In the genomic region with DNA sequence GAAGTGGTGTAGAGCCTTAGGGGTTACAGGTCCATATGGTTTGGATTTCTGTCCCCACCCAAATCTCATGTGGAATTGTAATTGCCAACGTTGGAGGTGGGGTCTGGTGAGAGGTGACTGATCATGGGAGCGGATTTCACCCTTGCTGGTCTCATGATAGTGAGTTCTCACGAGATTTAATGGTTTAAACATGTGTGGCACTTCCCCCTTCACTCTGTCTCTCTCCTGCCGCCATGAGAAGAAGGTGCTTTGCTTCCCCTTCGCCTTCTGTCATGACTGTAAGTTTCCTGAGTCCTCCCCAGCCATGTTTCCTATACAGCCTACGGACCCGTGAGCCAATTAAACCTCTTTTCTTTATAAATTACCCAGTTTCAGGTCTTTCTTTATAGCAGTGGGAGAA, we compare ENCODE assay signal across 23 cellular contexts. TPM values are rescaled to one million over a fixed set of nuclear protein-coding genes. Genes with fewer than 3 reads are reported as not detected.
DNase-seq lines count a peak whose midpoint lies in the region; ATAC-seq, FAIRE-seq and TF ChIP-seq lines count a peak whose summit lies in the region.
"Had no signal": no experiment of that assay in that cellular context is flagged by ENCODE, and none has a peak within 500 bp of the region (broad histone marks: within the 10 kb centered on the region; RNA-seq: fewer than 3 reads in every experiment).

No MANE protein-coding gene starts in this region.

- ATAC-seq in IMR-90 (ENCODE audit: low read depth): no peak
- no peak for ATAC-seq in activated CD8-positive, alpha-beta memory T cell treated with anti-CD3 and anti-CD28 coated beads, Interleukin-2, amount 10 ng/mL, durations not matched to agents 7 days and 5 days
- ATAC-seq: CD8-positive, alpha-beta T cell had no signal

- H3K56ac ChIP-seq in IMR-90 (ENCODE audit: extremely low read depth, insufficient read depth, low read length) (no peak overlapping the region), H1 (replicated peaks; ENCODE audit: insufficient read length, low read depth, low read length) (no peak overlapping the region)

- H2BK12ac ChIP-seq in H1 (ENCODE audit: low read depth, low read length): no peak overlapping the region

- H3K27me3 ChIP-seq in IMR-90 (ENCODE audit: control insufficient read depth, insufficient read depth, low read length): no peaks in the 10 kb centered on the region
- H3K27me3 ChIP-seq in H1 (replicated peaks in 1 of 4; ENCODE audit: control insufficient read depth in 3 of 4, extremely low read depth in 1 of 4, insufficient read depth in 3 of 4, low read length in 3 of 4): no peaks in the 10 kb centered on the region
- H3K27me3 ChIP-seq: BLaER1 had no signal

- H3K4me3 ChIP-seq in IMR-90 (ENCODE audit: insufficient read depth, low read depth, low read length): no peak overlapping the region
- no peak overlapping the region for H3K4me3 ChIP-seq in H1 (ENCODE audit: extremely low read depth in 1 of 4, insufficient read depth in 2 of 4, low read depth in 3 of 4, low read length in 4 of 4)
- H3K4me3 ChIP-seq: BLaER1, GM23248, HAP-1 had no signal

- H3K79me2 ChIP-seq in H1 (ENCODE audit: control insufficient read depth in 1 of 2, insufficient read depth in 2 of 2, low read length in 2 of 2): no peaks in the 10 kb centered on the region

- H3K4me1 Mint-ChIP-seq in activated CD8-positive, alpha-beta memory T cell treated with anti-CD3 and anti-CD28 coated beads, Interleukin-2, amount 10 ng/mL, durations not matched to agents 7 days and 5 days: no peaks in the 10 kb centered on the region
- H3K4me1 Mint-ChIP-seq: B cell; CD4-positive, CD25-positive, alpha-beta regulatory T cell had no signal

- in situ Hi-C loops in IMR-90 (cut with MboI; ENCODE audit: low sequenced_read_pairs): no loop called here

- peaks cover 2% of the 10 kb centered on the region; the same call in 1 of the 2 replicates for H3K4me1 ChIP-seq in IMR-90 (ENCODE audit: control insufficient read depth, insufficient read depth, low read length)
- 0 out of 7 replicates have a peak, but pooled peaks cover 0 to 5% (median 0%) of the 10 kb centered on the region in 4 experiments for H3K4me1 ChIP-seq in H1 (replicated peaks in 1 of 4; ENCODE audit: control insufficient read depth in 3 of 4, insufficient read depth in 4 of 4, low read length in 3 of 4)
- H3K4me1 ChIP-seq: HAP-1 had no signal

- intact Hi-C loops in IMR-90 (cut with micrococcal nuclease): no loop called here

- no peaks in the 10 kb centered on the region for H3K9me3 ChIP-seq in IMR-90 (ENCODE audit: control insufficient read depth, insufficient read depth, low read length)
- peaks cover 4 to 6% of the 10 kb centered on the region in 2 experiments; a peak in 1 of 4 replicates for H3K9me3 ChIP-seq in H1 (ENCODE audit: insufficient read depth in 2 of 2, low read depth in 1 of 2, low read length in 1 of 2)
- H3K9me3 ChIP-seq: HAP-1 had no signal

- FAIRE-seq in H1 (lab: Jason Lieb, UNC) (no peak), GM12892 (lab: Jason Lieb, UNC) (no peak)
- FAIRE-seq: A204.1, G401.6, GM12891, GM19239, H54 had no signal

- H2BK15ac ChIP-seq in IMR-90 (ENCODE audit: low read depth, low read length) (no peak overlapping the region), H1 (ENCODE audit: low read length) (no peak overlapping the region)

- no peak for TF ChIP-seq POLR2A in IMR-90 (IDR thresholded peaks at IDR 0.05; ENCODE audit: low read depth, low read length)
- TF ChIP-seq POLR2A in H1 (IDR thresholded peaks at IDR 0.05; ENCODE audit: control extremely low read depth in 1 of 2, low read depth in 2 of 2, low read length in 2 of 2): no peak
- no peak for TF ChIP-seq POLR2A in GM12892 (IDR thresholded peaks at IDR 0.05; ENCODE audit: low read depth, low read length)

- H4K5ac ChIP-seq in IMR-90 (ENCODE audit: low read depth, low read length) (no peak overlapping the region), H1 (ENCODE audit: insufficient read length, low read depth, low read length) (no peak overlapping the region)

- no peak overlapping the region for H4K8ac ChIP-seq in IMR-90 (ENCODE audit: low read depth in 2 of 2, low read length in 2 of 2)
- no peak overlapping the region for H4K8ac ChIP-seq in H1 (ENCODE audit: extremely low read depth, insufficient read depth, low read length)

- BruUV-seq in IMR-90 (replicated peaks; lab: Mats Ljungman, UMichigan): no TSS peak

- H3K23me2 ChIP-seq in H1 (ENCODE audit: low read depth, low read length): no peaks in the 10 kb centered on the region; the same call in 1 of the 2 replicates

- H3K9me1 ChIP-seq in IMR-90 (ENCODE audit: insufficient read depth, low read length): no peaks in the 10 kb centered on the region

- no peaks in the 10 kb centered on the region for H3K79me1 ChIP-seq in IMR-90 (ENCODE audit: low read depth in 1 of 2, low read length in 2 of 2)
- no peaks in the 10 kb centered on the region for H3K79me1 ChIP-seq in H1 (ENCODE audit: low read depth, low read length)

- no peak overlapping the region for H3K9ac ChIP-seq in IMR-90 (ENCODE audit: low read depth, low read length)
- no peak overlapping the region for H3K9ac ChIP-seq in H1 (replicated peaks in 1 of 4; ENCODE audit: extremely low read depth in 1 of 4, low read depth in 3 of 4, low read length in 3 of 4)
- H3K9ac ChIP-seq: BLaER1, GM23248 had no signal

- H3K4me2 ChIP-seq in IMR-90 (ENCODE audit: low read depth, low read length) (no peak overlapping the region), H1 (ENCODE audit: insufficient read depth in 1 of 2, low read depth in 2 of 2, low read length in 2 of 2) (no peak overlapping the region)
- H3K4me2 ChIP-seq: BLaER1 had no signal

- H3K27ac Mint-ChIP-seq in activated CD8-positive, alpha-beta memory T cell treated with anti-CD3 and anti-CD28 coated beads, Interleukin-2, amount 10 ng/mL, durations not matched to agents 7 days and 5 days: no peak overlapping the region
- H3K27ac Mint-ChIP-seq: B cell; CD4-positive, CD25-positive, alpha-beta regulatory T cell; CD8-positive, alpha-beta T cell; HFFc6 had no signal

- peaks cover 2% of the 10 kb centered on the region for H3K9me3 Mint-ChIP-seq in activated CD8-positive, alpha-beta memory T cell treated with anti-CD3 and anti-CD28 coated beads, Interleukin-2, amount 10 ng/mL, durations not matched to agents 7 days and 5 days (ENCODE audit: low read depth)
- H3K9me3 Mint-ChIP-seq: HFFc6 had no signal

- no peak overlapping the region for H2AK9ac ChIP-seq in IMR-90 (replicated peaks; ENCODE audit: low read depth, low read length, poor library complexity)

- CTCF ChIA-PET in IMR-90 (lab: Yijun Ruan, JAX) (no interaction called here), H1 (lab: Charles Lee; ENCODE audit: partially characterized antibody) (interaction anchor here (0.6 to 1.9 kb wide), 2 partner anchors 44 to 101 kb away, joined by 4 to 6 read pairs; no protein-coding TSS in a partner anchor)
- CTCF ChIA-PET in activated CD8-positive, alpha-beta memory T cell treated with anti-CD3 and anti-CD28 coated beads, Interleukin-2, amount 10 ng/mL, durations not matched to agents 7 days and 5 days (lab: Charles Lee): interaction anchor here (1.4 kb wide), 1 partner anchor 12 kb away, joined by 5 read pairs; no protein-coding TSS in a partner anchor

- TF ChIP-seq CTCF in IMR-90 (conservative IDR thresholded peaks at IDR 0.05; ENCODE audit: low read depth, low read length) (no peak), H1 (IDR thresholded peaks at IDR 0.05; ENCODE audit: control extremely low read depth in 1 of 3, insufficient read depth in 1 of 3, low read depth in 1 of 3, low read length in 3 of 3) (no peak)

- H3K14ac ChIP-seq in IMR-90 (replicated peaks; ENCODE audit: low read depth, low read length) (no peak overlapping the region), H1 (ENCODE audit: insufficient read length) (no peak overlapping the region)

- TF ChIP-seq EP300 in H1 (IDR thresholded peaks at IDR 0.05; ENCODE audit: borderline replicate concordance in 1 of 2, low read depth in 2 of 2, low read length in 2 of 2): no peak

- H3K36me3 ChIP-seq in IMR-90 (ENCODE audit: control insufficient read depth, insufficient read depth, low read length) (no peaks in the 10 kb centered on the region), H1 (ENCODE audit: control insufficient read depth in 2 of 4, insufficient read depth in 4 of 4, low read length in 3 of 4) (no peaks in the 10 kb centered on the region)
- H3K36me3 ChIP-seq: BLaER1, HAP-1 had no signal

- no peak overlapping the region for H4K91ac ChIP-seq in IMR-90 (ENCODE audit: insufficient read depth, low read depth, low read length)
- H4K91ac ChIP-seq in H1 (replicated peaks; ENCODE audit: insufficient read length, low read length): no peak overlapping the region

- TF ChIP-seq RAD21 in IMR-90 (IDR thresholded peaks at IDR 0.05; ENCODE audit: low read length): no peak
- TF ChIP-seq RAD21 in H1 (IDR thresholded peaks at IDR 0.05 in 1 of 2, conservative IDR thresholded peaks at IDR 0.05 in 1 of 2; ENCODE audit: low read depth in 2 of 2, low read length in 2 of 2): no peak

- no peak overlapping the region for H3K4ac ChIP-seq in IMR-90 (ENCODE audit: low read depth, low read length)
- H3K4ac ChIP-seq in H1 (replicated peaks; ENCODE audit: insufficient read length, low read depth, low read length): no peak overlapping the region

- dilution Hi-C loops in IMR-90 (cut with HindIII; ENCODE audit: low sequenced_read_pairs, unreplicated experiment): no loop called here

- no peak overlapping the region for H3K4me3 Mint-ChIP-seq in activated CD8-positive, alpha-beta memory T cell treated with anti-CD3 and anti-CD28 coated beads, Interleukin-2, amount 10 ng/mL, durations not matched to agents 7 days and 5 days
- H3K4me3 Mint-ChIP-seq: B cell; CD4-positive, CD25-positive, alpha-beta regulatory T cell; CD8-positive, alpha-beta T cell; HFFc6 had no signal

- no peaks in the 10 kb centered on the region for H3K36me3 Mint-ChIP-seq in activated CD8-positive, alpha-beta memory T cell treated with anti-CD3 and anti-CD28 coated beads, Interleukin-2, amount 10 ng/mL, durations not matched to agents 7 days and 5 days
- H3K36me3 Mint-ChIP-seq: CD8-positive, alpha-beta T cell had no signal

- H2AK5ac ChIP-seq in IMR-90 (ENCODE audit: low read depth, low read length) (no peak overlapping the region), H1 (ENCODE audit: low read depth, low read length) (no peak overlapping the region)

- WGBS in IMR-90 (ENCODE audit: extremely low coverage in 2 of 2, insufficient read length in 1 of 2), 2 experiments: 50% methylated on average over 2 of the region's 7 CpGs; no CpG with 5 or more reads in 1 of the 2 experiments
- 97% methylated on average over 7 of the region's 7 CpGs; no CpG with 5 or more reads in 1 of the 2 experiments for WGBS in H1 (ENCODE audit: extremely low coverage in 1 of 2, insufficient coverage in 1 of 2, insufficient read length in 1 of 2, insufficient replicate concordance in 2 of 2, low coverage in 1 of 2, low lambda C conversion rate in 2 of 2, missing lambda C conversion rate in 1 of 2), 2 experiments

- H2BK5ac ChIP-seq in IMR-90 (ENCODE audit: low read depth, low read length, poor library complexity, severe bottlenecking) (no peak overlapping the region), H1 (ENCODE audit: low read depth, low read length) (no peak overlapping the region)

- no peaks in the 10 kb centered on the region for H4K20me1 ChIP-seq in IMR-90 (ENCODE audit: insufficient read depth, low read length)
- H4K20me1 ChIP-seq in H1 (replicated peaks in 1 of 2; ENCODE audit: control insufficient read depth in 1 of 2, insufficient read depth in 2 of 2, low read length in 2 of 2): no peaks in the 10 kb centered on the region
- H4K20me1 ChIP-seq: BLaER1 had no signal

- peaks cover 19% of the 10 kb centered on the region for H3K27me3 Mint-ChIP-seq in activated CD8-positive, alpha-beta memory T cell treated with anti-CD3 and anti-CD28 coated beads, Interleukin-2, amount 10 ng/mL, durations not matched to agents 7 days and 5 days
- H3K27me3 Mint-ChIP-seq: B cell had no signal

- H2BK120ac ChIP-seq in IMR-90 (ENCODE audit: low read depth, low read length) (no peak overlapping the region), H1 (replicated peaks; ENCODE audit: low read depth, low read length) (no peak overlapping the region)

- H2BK20ac ChIP-seq in IMR-90 (ENCODE audit: low read depth, low read length): no peak overlapping the region
- no peak overlapping the region for H2BK20ac ChIP-seq in H1 (ENCODE audit: low read length)

- peak overlapping the region; percentile 33 for H2AFZ ChIP-seq in IMR-90 (replicated peaks; ENCODE audit: low read length, poor library complexity)
- 0 out of 2 replicates have a peak overlapping the region, but pooled peaks have one; percentile 20 for H2AFZ ChIP-seq in H1 (ENCODE audit: low read length)
- H2AFZ ChIP-seq: GM23248 had no signal

- DNase-seq in NCI-H82 (lab: John Stamatoyannopoulos, UW) (peak; percentile 22), NCI-H82 treated with DMSO at 0.1 percent for 48 hours (lab: John Stamatoyannopoulos, UW; ENCODE audit: unreplicated experiment) (no peak), IMR-90 (no peak), H1 (ENCODE audit: low read depth in 1 of 2, low spot score in 2 of 2) (no peak), GM12892 (ENCODE audit: insufficient read length) (no peak)
- DNase-seq in activated CD8-positive, alpha-beta memory T cell treated with anti-CD3 and anti-CD28 coated beads, Interleukin-2, amount 10 ng/mL, durations not matched to agents 7 days and 5 days: no peak
- DNase-seq: Caco-2; CD4-positive, CD25-positive, alpha-beta regulatory T cell; CD8-positive, alpha-beta T cell; DMS153; DND-41; HFFc6 had no signal

- no peak overlapping the region for H3K18ac ChIP-seq in IMR-90 (ENCODE audit: low read depth, low read length)
- no peak overlapping the region for H3K18ac ChIP-seq in H1 (ENCODE audit: extremely low read depth, low read length)

- H3K27ac ChIP-seq in IMR-90 (ENCODE audit: insufficient read depth, low read length): no peak overlapping the region
- no peak overlapping the region for H3K27ac ChIP-seq in H1 (ENCODE audit: low read depth, low read length)
- H3K27ac ChIP-seq: 22Rv1, BLaER1, C4-2B, GM23248 had no signal

- POLR2A ChIA-PET in IMR-90 (lab: Charles Lee; ENCODE audit: unreplicated experiment) (no interaction called here), H1 (lab: Charles Lee; ENCODE audit: partially characterized antibody) (interaction anchor here (0.9 to 2.1 kb wide), 3 partner anchors 36 to 58 kb away, joined by 3 to 8 read pairs (median 6); no protein-coding TSS in a partner anchor)

- no peak overlapping the region for H3K23ac ChIP-seq in IMR-90 (ENCODE audit: low read depth, low read length)
- no peak overlapping the region for H3K23ac ChIP-seq in H1 (ENCODE audit: insufficient read length)

RNA-seq across cellular contexts. Expression of gene MFGE8, which starts 43.1 kb away (rescaled TPM):
- total RNA-seq in IMR-90 (2012; rRNA removed): 201 and 232 TPM in 2 replicates
- polyA plus RNA-seq in IMR-90 (2012; rRNA removed) (1,813 and 1,912 TPM in 2 replicates), H1 (2011; rRNA removed) (2,117 and 2,643 TPM in 2 replicates)
- polyA plus RNA-seq in IMR-90 (2012; cell fraction: cytosol; rRNA removed): 1,025 and 2,261 TPM in 2 replicates
- polyA plus RNA-seq in IMR-90 (2012; cell fraction: nucleus; rRNA removed; ENCODE audit: low replicate concordance): 2,334 and 3,578 TPM in 2 replicates
- 1,211 and 1,237 TPM in 2 replicates for total RNA-seq in H1 (2021; fragmentation: NEBNext Ultra II Directional; extraction: Animal tissue kit (Norgen Biotek cat#: 25700))
- polyA plus RNA-seq in H1 (2011; cell fraction: cytosol; rRNA removed): 1,895 TPM
- polyA plus RNA-seq in H1 (2011; cell fraction: nucleus; rRNA removed): 4,441 TPM
- 1,613 to 2,038 TPM (median 1,926 TPM) in 4 replicates for polyA plus RNA-seq in H1 (2012, experiment 1 of 2)
- 1,448 TPM for polyA plus RNA-seq in H1 (2012, experiment 2 of 2)
- polyA plus RNA-seq in H1 (2013, experiment 1 of 2): 955 TPM
- polyA plus RNA-seq in H1 (2013, experiment 2 of 2): 930 TPM
- 1,165 and 1,269 TPM in 2 replicates for polyA minus RNA-seq in H1 (2011; rRNA and poly(A)+ RNA removed)
- polyA minus RNA-seq in H1 (2011; cell fraction: cytosol; rRNA and poly(A)+ RNA removed): 1,023 TPM
- 1,091 TPM for polyA minus RNA-seq in H1 (2011; cell fraction: nucleus; rRNA and poly(A)+ RNA removed)
- 0.51 TPM for polyA plus RNA-seq in GM12892 (2012; ENCODE audit: missing spikeins)
- total RNA-seq in activated CD8-positive, alpha-beta memory T cell treated with anti-CD3 and anti-CD28 coated beads, Interleukin-2, amount 10 ng/mL, durations not matched to agents 7 days and 5 days: 10 to 100 TPM; 22.9 to 38.1 TPM
